15 cellular contexts compared by ENCODE assay signal in the genomic region with DNA sequence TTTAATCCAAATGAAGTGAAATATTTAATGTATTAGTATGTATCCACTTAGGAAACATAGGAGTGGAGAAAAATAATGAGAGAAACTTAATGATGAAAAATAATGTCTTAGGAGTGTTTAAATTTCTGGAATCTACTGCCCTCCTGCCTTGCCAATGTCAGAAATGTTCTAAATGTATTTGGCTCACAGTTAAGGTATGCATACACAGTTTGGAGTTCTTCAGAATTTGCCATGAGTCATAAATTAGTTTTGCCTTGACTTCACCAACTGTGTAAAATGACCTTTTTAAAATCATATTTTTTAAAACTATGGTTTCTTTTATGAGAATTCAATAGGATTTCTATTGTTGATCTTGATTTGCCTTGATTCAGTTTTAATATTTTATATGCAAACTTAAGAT.
A peak's percentile ranks its signal among the peaks of the same experiment; 100 is the strongest.
DNase-seq lines count a peak whose midpoint lies in the region; ATAC-seq and TF ChIP-seq lines count a peak whose summit lies in the region.
"Had no signal": no experiment of that assay in that cellular context is flagged by ENCODE, and none has a peak within 500 bp of the region (broad histone marks: within the 10 kb centered on the region; RNA-seq: fewer than 3 reads in every experiment).

No MANE protein-coding gene starts in this region.

- H3K4me3 ChIP-seq in retinal pigment epithelial cell (ENCODE audit: low read length), result no peak overlapping the region
- H3K4me3 ChIP-seq: BLaER1, MG63 had no signal

- TF ChIP-seq CTCF in retinal pigment epithelial cell (conservative IDR thresholded peaks at IDR 0.05; ENCODE audit: low read depth, low read length), result no peak
- TF ChIP-seq CTCF in activated CD8-positive, alpha-beta T cell treated with anti-CD3 and anti-CD28 coated beads for 36 hours (IDR thresholded peaks at IDR 0.05), result no peak

- CTCF ChIA-PET in activated CD8-positive, alpha-beta T cell treated with anti-CD3 and anti-CD28 coated beads for 36 hours (lab: Charles Lee), result no interaction called here

- H3K9me3 Mint-ChIP-seq in activated CD8-positive, alpha-beta T cell treated with anti-CD3 and anti-CD28 coated beads for 36 hours, result peaks cover 3% of the 10 kb centered on the region

- no peaks in the 10 kb centered on the region for H3K4me1 Mint-ChIP-seq in activated CD8-positive, alpha-beta T cell treated with anti-CD3 and anti-CD28 coated beads for 36 hours (ENCODE audit: low read depth)

- no peaks in the 10 kb centered on the region for H3K27me3 Mint-ChIP-seq in activated CD8-positive, alpha-beta T cell treated with anti-CD3 and anti-CD28 coated beads for 36 hours

- POLR2A ChIA-PET in activated CD8-positive, alpha-beta T cell treated with anti-CD3 and anti-CD28 coated beads for 36 hours (lab: Charles Lee), result no interaction called here

- no peak overlapping the region for H3K27ac Mint-ChIP-seq in activated CD8-positive, alpha-beta T cell treated with anti-CD3 and anti-CD28 coated beads for 36 hours

- DNase-seq in HS-5 (ENCODE audit: low read depth) (peak; percentile 16), amniotic stem cell (lab: John Stamatoyannopoulos, UW) (peak; percentile 14), fibroblast of gingiva (ENCODE audit: low read depth) (peak; percentile 54), retinal pigment epithelial cell (ENCODE audit: low read depth) (peak; percentile 26)
- no peak for DNase-seq in activated CD8-positive, alpha-beta T cell treated with anti-CD3 and anti-CD28 coated beads for 36 hours
- DNase-seq: MG63, NCI-H1092 treated with DMSO at 0.1 percent for 48 hours, NCI-H1694, NCI-H69, PC-3 had no signal

- ATAC-seq in GM21619 (IDR thresholded peaks at IDR 0.05; ENCODE audit: unreplicated experiment), result no peak
- ATAC-seq in activated CD8-positive, alpha-beta T cell treated with anti-CD3 and anti-CD28 coated beads for 36 hours, result no peak
- no peak for ATAC-seq in activated CD4-positive, CD25-positive, alpha-beta regulatory T cell treated with anti-CD3 and anti-CD28 coated beads, Interleukin-2, amount 50 U/mL, for 24 hours
- no peak for ATAC-seq in HG03378 (IDR thresholded peaks at IDR 0.05; ENCODE audit: unreplicated experiment)
- ATAC-seq: HCT116, PC-3 had no signal

- H3K4me3 Mint-ChIP-seq in activated CD8-positive, alpha-beta T cell treated with anti-CD3 and anti-CD28 coated beads for 36 hours, result no peak overlapping the region

- no peaks in the 10 kb centered on the region for H3K36me3 Mint-ChIP-seq in activated CD8-positive, alpha-beta T cell treated with anti-CD3 and anti-CD28 coated beads for 36 hours (ENCODE audit: low read depth)

- intact Hi-C loops in activated CD8-positive, alpha-beta T cell treated with anti-CD3 and anti-CD28 coated beads for 36 hours (cut with micrococcal nuclease), result no loop called here
